In genomic region chr6:113211185-113211584, GRCh38 we compare ENCODE assay signal across 37 cellular contexts.
"Had no signal": no experiment of that assay in that cellular context is flagged by ENCODE, and none has a peak within 500 bp of the region (broad histone marks: within the 10 kb centered on the region; RNA-seq: fewer than 3 reads in every experiment).

No MANE protein-coding gene starts in this region.

- H3K4me3 ChIP-seq: adrenal gland, body of pancreas, cardiac muscle cell, colonic mucosa, esophagus squamous epithelium, heart right ventricle, left ventricle myocardium inferior, lung, ovary, prostate gland, sigmoid colon, vagina had no signal

- H3K9me3 ChIP-seq: adrenal gland, body of pancreas, colonic mucosa, esophagus squamous epithelium, neutrophil, ovary, prostate gland, sigmoid colon, vagina had no signal

- H3K36me3 Mint-ChIP-seq: activated naive CD8-positive, alpha-beta T cell treated with anti-CD3 and anti-CD28 coated beads for 36 hours; stimulated activated memory B cell treated with anti-CD40 and anti-IgM and Interleukin-4, amounts not matched to agents 10 μg/mL and 1 μg/mL and 100 μg/mL, for 72 hours; type B pancreatic cell had no signal

- H3K36me3 ChIP-seq: adrenal gland, cardiac muscle cell, colonic mucosa, esophagus squamous epithelium, heart right ventricle, left ventricle myocardium inferior, neutrophil, ovary, prostate gland, sigmoid colon, vagina had no signal

- H3K27ac Mint-ChIP-seq: activated naive CD4-positive, alpha-beta T cell treated with anti-CD3 and anti-CD28 coated beads for 36 hours; activated naive CD8-positive, alpha-beta T cell treated with anti-CD3 and anti-CD28 coated beads for 36 hours; activated T-helper 1 cell treated with anti-CD3 and anti-CD28 coated beads, Interleukin-12 subunit alpha, Interleukin-12 subunit beta, Interleukin-2, Interleukin-4 antibody, amounts not matched to agents 30 ng/mL and 10 ng/mL and 1 ng/mL, durations not matched to agents 14 hours and 24 hours and 36 hours; stimulated activated memory B cell treated with anti-CD40 and anti-IgM and Interleukin-4, amounts not matched to agents 10 μg/mL and 1 μg/mL and 100 μg/mL, for 72 hours; stimulated activated naive CD8-positive, alpha-beta T cell treated with anti-CD3 and anti-CD28 coated beads, Interleukin-15, amount 100 ng/mL, for 72 hours; T-helper 2 cell treated with Interferon-gamma antibody and Interleukin-4, amounts not matched to agents 5 μg/mL and 100 μg/mL, for 36 hours; type B pancreatic cell had no signal

- H3K27me3 ChIP-seq: adrenal gland, body of pancreas, cardiac muscle cell, colonic mucosa, esophagus squamous epithelium, heart right ventricle, neutrophil, ovary, sigmoid colon, vagina had no signal

- H3K27ac ChIP-seq: adrenal gland, body of pancreas, cardiac muscle cell, colonic mucosa, epithelial cell of prostate, esophagus squamous epithelium, heart right ventricle, left ventricle myocardium inferior, neutrophil, ovary, prostate gland, sigmoid colon, vagina had no signal

- H3K27me3 Mint-ChIP-seq: activated naive CD8-positive, alpha-beta T cell treated with anti-CD3 and anti-CD28 coated beads for 36 hours; stimulated activated memory B cell treated with anti-CD40 and anti-IgM and Interleukin-4, amounts not matched to agents 10 μg/mL and 1 μg/mL and 100 μg/mL, for 72 hours; stimulated activated naive CD8-positive, alpha-beta T cell treated with anti-CD3 and anti-CD28 coated beads, Interleukin-15, amount 100 ng/mL, for 72 hours; type B pancreatic cell had no signal

- DNase-seq: activated CD4-positive, alpha-beta T cell treated with anti-CD3 and anti-CD28 coated beads for 48 hours; activated CD4-positive, alpha-beta T cell treated with anti-CD3 and anti-CD28 coated beads, Interleukin-2, amount 50 U/mL, for 48 hours; activated CD8-positive, alpha-beta memory T cell treated with anti-CD3 and anti-CD28 coated beads, Interleukin-2, amount 50 U/mL, for 4 hours; activated effector memory CD4-positive, alpha-beta T cell treated with anti-CD3 and anti-CD28 coated beads, Interleukin-2, amount 50 U/mL, for 16 hours; activated naive CD4-positive, alpha-beta T cell treated with anti-CD3 and anti-CD28 coated beads for 36 hours; activated naive CD8-positive, alpha-beta T cell treated with anti-CD3 and anti-CD28 coated beads for 36 hours; activated T-cell treated with anti-CD3 and anti-CD28 coated beads, Interleukin-2, amount 50 U/mL, for 1 hour; adrenal gland; aorta; body of pancreas; cerebellar nuclear complex; colonic mucosa; effector CD8-positive, alpha-beta T cell; esophagus squamous epithelium; foreskin melanocyte; heart right ventricle; left ventricle myocardium inferior; nephron progenitor cell; ovary; sigmoid colon; small intestine; stimulated activated CD4-positive, alpha-beta T cell treated with anti-CD3 and anti-CD28 coated beads, Interleukin-1b, Interleukin-23, amount 100 ng/mL, for 48 hours; stimulated activated CD4-positive, alpha-beta T cell treated with anti-CD3 and anti-CD28 coated beads, Interleukin-4, amount 100 ng/mL, for 4 hours; stimulated activated CD8-positive, alpha-beta memory T cell treated with anti-CD3 and anti-CD28 coated beads, Interleukin-4, amount 100 ng/mL, for 48 hours; stimulated activated naive CD8-positive, alpha-beta T cell treated with anti-CD3 and anti-CD28 coated beads, Interleukin-15, amount 100 ng/mL, for 72 hours; substantia nigra had no signal

- H3K9me3 Mint-ChIP-seq: activated naive CD8-positive, alpha-beta T cell treated with anti-CD3 and anti-CD28 coated beads for 36 hours; activated T-helper 1 cell treated with anti-CD3 and anti-CD28 coated beads, Interleukin-12 subunit alpha, Interleukin-12 subunit beta, Interleukin-2, Interleukin-4 antibody, amounts not matched to agents 30 ng/mL and 10 ng/mL and 1 ng/mL, durations not matched to agents 14 hours and 24 hours and 36 hours; stimulated activated memory B cell treated with anti-CD40 and anti-IgM and Interleukin-4, amounts not matched to agents 10 μg/mL and 1 μg/mL and 100 μg/mL, for 72 hours; T-helper 2 cell treated with Interferon-gamma antibody and Interleukin-4, amounts not matched to agents 5 μg/mL and 100 μg/mL, for 36 hours; type B pancreatic cell had no signal

- ATAC-seq: activated CD4-positive, CD25-positive, alpha-beta regulatory T cell treated with anti-CD3 and anti-CD28 coated beads, Interleukin-2, amount 50 U/mL, for 24 hours; body of pancreas; heart right ventricle; stimulated activated memory B cell treated with anti-CD40 and anti-IgM and Interleukin-4, amounts not matched to agents 10 μg/mL and 1 μg/mL and 100 μg/mL, for 72 hours; stimulated activated naive CD8-positive, alpha-beta T cell treated with anti-CD3 and anti-CD28 coated beads, Interleukin-15, amount 100 ng/mL, for 72 hours had no signal

- H3K4me1 ChIP-seq: adrenal gland, body of pancreas, colonic mucosa, esophagus squamous epithelium, heart right ventricle, left ventricle myocardium inferior, prostate gland, sigmoid colon, vagina had no signal

- H3K4me3 Mint-ChIP-seq: activated naive CD4-positive, alpha-beta T cell treated with anti-CD3 and anti-CD28 coated beads for 36 hours; activated naive CD8-positive, alpha-beta T cell treated with anti-CD3 and anti-CD28 coated beads for 36 hours; activated T-helper 1 cell treated with anti-CD3 and anti-CD28 coated beads, Interleukin-12 subunit alpha, Interleukin-12 subunit beta, Interleukin-2, Interleukin-4 antibody, amounts not matched to agents 30 ng/mL and 10 ng/mL and 1 ng/mL, durations not matched to agents 14 hours and 24 hours and 36 hours; nephron progenitor cell; stimulated activated memory B cell treated with anti-CD40 and anti-IgM and Interleukin-4, amounts not matched to agents 10 μg/mL and 1 μg/mL and 100 μg/mL, for 72 hours; stimulated activated naive CD8-positive, alpha-beta T cell treated with anti-CD3 and anti-CD28 coated beads, Interleukin-15, amount 100 ng/mL, for 72 hours; T-helper 2 cell treated with Interferon-gamma antibody and Interleukin-4, amounts not matched to agents 5 μg/mL and 100 μg/mL, for 36 hours; type B pancreatic cell had no signal

- H3K4me1 Mint-ChIP-seq: activated naive CD8-positive, alpha-beta T cell treated with anti-CD3 and anti-CD28 coated beads for 36 hours; stimulated activated memory B cell treated with anti-CD40 and anti-IgM and Interleukin-4, amounts not matched to agents 10 μg/mL and 1 μg/mL and 100 μg/mL, for 72 hours; stimulated activated naive CD8-positive, alpha-beta T cell treated with anti-CD3 and anti-CD28 coated beads, Interleukin-15, amount 100 ng/mL, for 72 hours had no signal
